In genomic region chr3:147394168-147394941, GRCh38 we compare ENCODE assay signal across 12 cellular contexts. TPM values are rescaled to one million over a fixed set of nuclear protein-coding genes. Genes with fewer than 3 reads are reported as not detected.
DNase-seq lines count a peak whose midpoint lies in the region; ATAC-seq and TF ChIP-seq lines count a peak whose summit lies in the region.
"Had no signal": no experiment of that assay in that cellular context is flagged by ENCODE, and none has a peak within 500 bp of the region (broad histone marks: within the 10 kb centered on the region; RNA-seq: fewer than 3 reads in every experiment).

No MANE protein-coding gene starts in this region.

- H3K4me1 ChIP-seq in adipocyte (ENCODE audit: control insufficient read depth, insufficient read depth, low read length) (peaks cover 11% of the 10 kb centered on the region), lower lobe of right lung (peaks cover 21% of the 10 kb centered on the region)
- H3K4me1 ChIP-seq: BLaER1 treated with 17β-estradiol and CSF1 and Interleukin-3, amounts not matched to agents 10 nM and 100 nM had no signal

- no peak for ATAC-seq in lower lobe of right lung
- ATAC-seq: mucosa of descending colon had no signal

- H3K4me3 Mint-ChIP-seq in activated naive CD4-positive, alpha-beta T cell treated with anti-CD3 and anti-CD28 coated beads for 36 hours = no peak overlapping the region

- H3K36me3 ChIP-seq in adipocyte (ENCODE audit: control insufficient read depth, insufficient read depth, low read length, severe bottlenecking) (no peaks in the 10 kb centered on the region), lower lobe of right lung (no peaks in the 10 kb centered on the region)
- H3K36me3 ChIP-seq: BLaER1 treated with 17β-estradiol and CSF1 and Interleukin-3, amounts not matched to agents 10 nM and 100 nM had no signal

- peaks cover 83% of the 10 kb centered on the region for H3K27me3 ChIP-seq in adipocyte (replicated peaks; ENCODE audit: control insufficient read depth, insufficient read depth, low read length)
- peaks cover 99% of the 10 kb centered on the region for H3K27me3 ChIP-seq in lower lobe of right lung (ENCODE audit: low read depth)

- H3K27ac ChIP-seq in lower lobe of right lung (no peak overlapping the region), substantia nigra (ENCODE audit: low read depth, low read length, poor library complexity, severe bottlenecking) (peak overlapping the region; percentile 65)
- H3K27ac ChIP-seq: BLaER1 treated with 17β-estradiol and CSF1 and Interleukin-3, amounts not matched to agents 10 nM and 100 nM had no signal

- H3K27ac Mint-ChIP-seq in activated naive CD4-positive, alpha-beta T cell treated with anti-CD3 and anti-CD28 coated beads for 36 hours = peak overlapping the region; percentile 8

- H3K4me3 ChIP-seq in adipocyte (ENCODE audit: low read length) (peak overlapping the region; percentile 76), lower lobe of right lung (peak overlapping the region; percentile 36)
- H3K4me3 ChIP-seq: BLaER1 treated with 17β-estradiol and CSF1 and Interleukin-3, amounts not matched to agents 10 nM and 100 nM; mucosa of descending colon had no signal

- H3K4me1 Mint-ChIP-seq in activated naive CD4-positive, alpha-beta T cell treated with anti-CD3 and anti-CD28 coated beads for 36 hours (ENCODE audit: low read depth) = peaks cover 10% of the 10 kb centered on the region

- intact Hi-C loops in activated naive CD4-positive, alpha-beta T cell treated with anti-CD3 and anti-CD28 coated beads for 36 hours (cut with micrococcal nuclease) = no loop called here
- intact Hi-C loops in lower lobe of right lung (cut with DNase I) = no loop called here

- CTCF ChIA-PET in activated naive CD4-positive, alpha-beta T cell treated with anti-CD3 and anti-CD28 coated beads for 36 hours (lab: Charles Lee) = interaction anchor here (1.3 kb wide), 1 partner anchor 11 kb away, joined by 5 read pairs; no protein-coding TSS in a partner anchor

- H3K9me3 ChIP-seq in adipocyte (ENCODE audit: control insufficient read depth, low read length) (peaks cover 6% of the 10 kb centered on the region), lower lobe of right lung (no peaks in the 10 kb centered on the region)
- H3K9me3 ChIP-seq: mucosa of descending colon had no signal

- no peak for DNase-seq in activated naive CD4-positive, alpha-beta T cell treated with anti-CD3 and anti-CD28 coated beads for 36 hours
- no peak for DNase-seq in activated naive CD4-positive, alpha-beta T cell treated with Interleukin-2 at 50 U/mL for 16 hours
- no peak for DNase-seq in adipocyte (ENCODE audit: low read depth)
- DNase-seq in lower lobe of right lung = no peak
- no peak for DNase-seq in substantia nigra (lab: John Stamatoyannopoulos, UW)
- no peak for DNase-seq in activated effector memory CD4-positive, alpha-beta T cell treated with Interleukin-2 at 50 U/mL for 16 hours
- DNase-seq in LoVo (ENCODE audit: low spot score) = no peak
- DNase-seq in NCI-H446 (lab: John Stamatoyannopoulos, UW) = no peak
- DNase-seq: mucosa of descending colon; NCI-H748 treated with DMSO at 0.1 percent for 48 hours; stimulated activated CD4-positive, alpha-beta T cell treated with anti-CD3 and anti-CD28 coated beads, Interleukin-1b, Interleukin-23, amount 100 ng/mL, for 48 hours had no signal

- peaks cover 1% of the 10 kb centered on the region for H3K9me3 Mint-ChIP-seq in activated naive CD4-positive, alpha-beta T cell treated with anti-CD3 and anti-CD28 coated beads for 36 hours

- H3K9ac ChIP-seq in adipocyte (ENCODE audit: low read length) = no peak overlapping the region
- H3K9ac ChIP-seq: BLaER1 treated with 17β-estradiol and CSF1 and Interleukin-3, amounts not matched to agents 10 nM and 100 nM had no signal

- no peak for TF ChIP-seq CTCF in lower lobe of right lung (IDR thresholded peaks at IDR 0.05)

- peaks cover 81% of the 10 kb centered on the region for H3K27me3 Mint-ChIP-seq in activated naive CD4-positive, alpha-beta T cell treated with anti-CD3 and anti-CD28 coated beads for 36 hours (ENCODE audit: low read depth)

- peaks cover 20% of the 10 kb centered on the region for H3K36me3 Mint-ChIP-seq in activated naive CD4-positive, alpha-beta T cell treated with anti-CD3 and anti-CD28 coated beads for 36 hours (ENCODE audit: low read depth)

RNA-seq across cellular contexts. Expression of gene ZIC4, which starts 12.0 kb away (rescaled TPM):
- not detected for total RNA-seq in activated naive CD4-positive, alpha-beta T cell treated with anti-CD3 and anti-CD28 coated beads for 36 hours
- total RNA-seq in lower lobe of right lung = not detected
- total RNA-seq: mucosa of descending colon had no signal

RNA-seq across cellular contexts. Expression of gene ZIC1, which starts 14.8 kb away (rescaled TPM):
- not detected for total RNA-seq in activated naive CD4-positive, alpha-beta T cell treated with anti-CD3 and anti-CD28 coated beads for 36 hours
- total RNA-seq in lower lobe of right lung = not detected
